22 cellular contexts compared by ENCODE assay signal in the genomic region with DNA sequence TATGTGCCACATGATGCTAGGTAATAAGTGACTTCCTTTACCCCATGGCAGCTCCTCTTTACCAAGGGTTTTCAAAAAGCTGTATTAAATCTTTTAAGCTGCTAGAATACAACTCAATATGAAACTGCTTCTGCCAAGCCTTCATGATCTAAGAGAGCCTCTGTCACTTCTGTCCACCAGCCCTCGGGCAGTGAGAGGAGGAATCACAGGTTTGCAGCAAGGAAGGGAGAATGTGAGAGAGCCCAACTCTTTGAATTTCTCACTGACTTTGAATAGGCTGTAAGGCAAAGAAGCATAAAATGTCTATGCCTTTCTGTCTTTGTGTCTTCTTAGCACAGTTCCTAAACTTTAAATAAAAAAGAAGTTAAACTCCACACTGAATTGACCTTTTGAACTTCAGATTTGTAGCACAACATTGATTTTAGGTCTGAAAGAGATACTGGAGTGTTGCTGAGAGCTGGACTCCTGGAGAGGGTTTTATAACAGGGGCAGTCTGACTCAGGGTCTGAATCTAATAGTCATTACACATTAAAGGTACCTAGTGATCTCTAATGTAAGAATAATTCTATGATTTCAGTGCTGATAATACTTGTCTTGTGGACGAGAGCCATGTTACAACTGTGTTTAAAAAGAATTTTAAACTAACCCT. TPM values are rescaled to one million over a fixed set of nuclear protein-coding genes. Genes with fewer than 3 reads are reported as not detected.
DNase-seq lines count a peak whose midpoint lies in the region; ATAC-seq, FAIRE-seq and TF ChIP-seq lines count a peak whose summit lies in the region.
"Had no signal": no experiment of that assay in that cellular context is flagged by ENCODE, and none has a peak within 500 bp of the region (broad histone marks: within the 10 kb centered on the region; RNA-seq: fewer than 3 reads in every experiment).

No MANE protein-coding gene starts in this region.

- H3K4me2 ChIP-seq in HepG2 (ENCODE audit: low read depth, low read length), result no peak overlapping the region
- no peak overlapping the region for H3K4me2 ChIP-seq in neural progenitor cell
- H3K4me2 ChIP-seq: BLaER1 had no signal

- H2AFZ ChIP-seq in HepG2 (ENCODE audit: low read length), result no peak overlapping the region
- peak overlapping the region; percentile 34 for H2AFZ ChIP-seq in neural progenitor cell (replicated peaks)

- CTCF ChIA-PET in HepG2 (lab: Yijun Ruan, JAX; ENCODE audit: low intra/inter-chr PET ratio, low total read pairs), result no interaction called here

- no peak overlapping the region for H3K4me3 Mint-ChIP-seq in neural progenitor cell
- H3K4me3 Mint-ChIP-seq: B cell; CD4-positive, CD25-positive, alpha-beta regulatory T cell; CD8-positive, alpha-beta T cell had no signal

- H3K9me3 ChIP-seq in liver (ENCODE audit: control insufficient read depth in 4 of 4, low read length in 3 of 4) (no peaks in the 10 kb centered on the region), HepG2 (ENCODE audit: low read length) (no peaks in the 10 kb centered on the region), neural progenitor cell (ENCODE audit: low read depth) (no peaks in the 10 kb centered on the region), upper lobe of right lung (no peaks in the 10 kb centered on the region), stomach (no peaks in the 10 kb centered on the region)
- H3K9me3 ChIP-seq: BLaER1, Caco-2 had no signal

- H3K36me3 Mint-ChIP-seq in neural progenitor cell, result no peaks in the 10 kb centered on the region
- H3K36me3 Mint-ChIP-seq: CD4-positive, CD25-positive, alpha-beta regulatory T cell; CD8-positive, alpha-beta T cell had no signal

- H3K4me1 ChIP-seq in liver (ENCODE audit: control insufficient read depth in 4 of 4, insufficient read depth in 4 of 4, low read length in 3 of 4) (peaks cover 0 to 12% (median 5%) of the 10 kb centered on the region in 4 donors), HepG2 (ENCODE audit: insufficient read depth, low read length) (no peaks in the 10 kb centered on the region), neural progenitor cell (no peaks in the 10 kb centered on the region), upper lobe of right lung (no peaks in the 10 kb centered on the region), stomach (no peaks in the 10 kb centered on the region)
- H3K4me1 ChIP-seq: BLaER1, Caco-2 had no signal

- DNase-seq in HepG2 (ENCODE audit: low spot score) (no peak), SK-MEL-5 (ENCODE audit: low read depth, low spot score) (peak; percentile 14), neural progenitor cell (ENCODE audit: low spot score) (no peak), upper lobe of right lung (no peak), stomach (no peak), NCI-H146 (lab: John Stamatoyannopoulos, UW) (no peak)
- DNase-seq: Caco-2; CD4-positive, CD25-positive, alpha-beta regulatory T cell; CD8-positive, alpha-beta T cell; DMS153; DND-41; GDM1; H7 had no signal

- no peak overlapping the region for H3K27ac Mint-ChIP-seq in neural progenitor cell
- H3K27ac Mint-ChIP-seq: B cell; CD4-positive, CD25-positive, alpha-beta regulatory T cell; CD8-positive, alpha-beta T cell had no signal

- H3K27me3 ChIP-seq in liver (ENCODE audit: control insufficient read depth in 4 of 4, insufficient read depth in 4 of 4, low read length in 3 of 4) (no peaks in the 10 kb centered on the region), HepG2 (ENCODE audit: control insufficient read depth in 1 of 2, insufficient read depth in 2 of 2, low read length in 2 of 2) (no peaks in the 10 kb centered on the region), neural progenitor cell (no peaks in the 10 kb centered on the region), upper lobe of right lung (peaks cover 9% of the 10 kb centered on the region), stomach (peaks cover 0 to 17% (median 0%) of the 10 kb centered on the region in 3 donors)
- H3K27me3 ChIP-seq: BLaER1 had no signal

- H3K36me3 ChIP-seq in liver (ENCODE audit: control insufficient read depth in 4 of 4, insufficient read depth in 3 of 4, low read depth in 1 of 4, low read length in 3 of 4) (no peaks in the 10 kb centered on the region), HepG2 (replicated peaks in 1 of 2; ENCODE audit: control insufficient read depth in 1 of 2, insufficient read depth in 2 of 2, low read length in 2 of 2) (no peaks in the 10 kb centered on the region), neural progenitor cell (no peaks in the 10 kb centered on the region), upper lobe of right lung (no peaks in the 10 kb centered on the region), stomach (no peaks in the 10 kb centered on the region)
- H3K36me3 ChIP-seq: BLaER1 had no signal

- POLR2A ChIA-PET in HepG2 (lab: Yijun Ruan, JAX), result no interaction called here

- no peak for TF ChIP-seq RAD21 in liver (IDR thresholded peaks at IDR 0.05)
- TF ChIP-seq RAD21 in HepG2 (CRISPR knock-in tag; IDR thresholded peaks at IDR 0.05), result no peak

- H3K27ac ChIP-seq in liver (ENCODE audit: low read depth in 1 of 2, low read length in 2 of 2), result no peak overlapping the region
- H3K27ac ChIP-seq in HepG2 (ENCODE audit: extremely low read length, insufficient read depth, low read length), result no peak overlapping the region
- no peak overlapping the region for H3K27ac ChIP-seq in neural progenitor cell
- H3K27ac ChIP-seq in upper lobe of right lung, result no peak overlapping the region
- no peak overlapping the region for H3K27ac ChIP-seq in stomach
- H3K27ac ChIP-seq: 22Rv1, BLaER1, C4-2B had no signal

- no peaks in the 10 kb centered on the region for H3F3A ChIP-seq in neural progenitor cell (ENCODE audit: low read depth)

- TF ChIP-seq CTCF in liver (IDR thresholded peaks at IDR 0.05; ENCODE audit: low read depth, low read length, missing input control), result no peak
- no peak for TF ChIP-seq CTCF in HepG2 (CRISPR knock-in tag; IDR thresholded peaks at IDR 0.05)
- TF ChIP-seq CTCF in neural progenitor cell (IDR thresholded peaks at IDR 0.05), result no peak
- TF ChIP-seq CTCF in upper lobe of right lung (IDR thresholded peaks at IDR 0.05), result no peak
- no peak for TF ChIP-seq CTCF in stomach (IDR thresholded peaks at IDR 0.05)

- no peak overlapping the region for H3K9ac ChIP-seq in liver (ENCODE audit: low read depth in 1 of 2, low read length in 2 of 2)
- H3K9ac ChIP-seq in HepG2 (ENCODE audit: insufficient read depth, low read depth, low read length), result no peak overlapping the region
- no peak overlapping the region for H3K9ac ChIP-seq in neural progenitor cell
- H3K9ac ChIP-seq: BLaER1 had no signal

- intact Hi-C loops in HepG2 (cut with micrococcal nuclease; ENCODE audit: unreplicated experiment), result no loop called here
- intact Hi-C loops in upper lobe of right lung (cut with DNase I), result no loop called here
- intact Hi-C loops in stomach (cut with DNase I; ENCODE audit: low total_unique reads), result no loop called here

- TF ChIP-seq EP300 in HepG2 (IDR thresholded peaks at IDR 0.05; ENCODE audit: low read depth in 2 of 2, low read length in 2 of 2), result no peak
- TF ChIP-seq EP300 in HepG2 (CRISPR knock-in tag; IDR thresholded peaks at IDR 0.05; ENCODE audit: borderline replicate concordance), result no peak
- TF ChIP-seq EP300 in stomach (IDR thresholded peaks at IDR 0.05), result no peak

- peaks cover 3% of the 10 kb centered on the region for H3K27me3 Mint-ChIP-seq in neural progenitor cell (ENCODE audit: insufficient read depth, low read depth)
- H3K27me3 Mint-ChIP-seq: CD4-positive, CD25-positive, alpha-beta regulatory T cell had no signal

- TF ChIP-seq POLR2A in HepG2 (IDR thresholded peaks at IDR 0.05; ENCODE audit: insufficient read depth in 1 of 2, low read depth in 2 of 2, low read length in 2 of 2), result no peak
- no peak for TF ChIP-seq POLR2A in stomach (IDR thresholded peaks at IDR 0.05)

- no peak; the same call in 2 of the 3 replicates for ATAC-seq in HepG2
- ATAC-seq in upper lobe of right lung, result no peak
- ATAC-seq: CD8-positive, alpha-beta T cell; GM12878; HCT116 had no signal

- H3K4me1 Mint-ChIP-seq in neural progenitor cell, result peaks cover 6% of the 10 kb centered on the region
- H3K4me1 Mint-ChIP-seq: B cell; CD4-positive, CD25-positive, alpha-beta regulatory T cell had no signal

- BruUV-seq in HepG2 (replicated peaks; lab: Mats Ljungman, UMichigan), result no TSS peak

- H4K20me1 ChIP-seq in HepG2 (ENCODE audit: insufficient read depth, low read length) (no peaks in the 10 kb centered on the region), neural progenitor cell (ENCODE audit: low read depth) (no peaks in the 10 kb centered on the region)
- H4K20me1 ChIP-seq: BLaER1 had no signal

- no peak overlapping the region for H3K4me3 ChIP-seq in liver (ENCODE audit: low read depth in 1 of 3, low read length in 3 of 3)
- no peak overlapping the region for H3K4me3 ChIP-seq in HepG2 (replicated peaks in 1 of 3; ENCODE audit: insufficient read depth in 1 of 3, low read depth in 2 of 3, low read length in 3 of 3)
- H3K4me3 ChIP-seq in neural progenitor cell, result no peak overlapping the region
- H3K4me3 ChIP-seq in upper lobe of right lung, result no peak overlapping the region
- H3K4me3 ChIP-seq in stomach, result no peak overlapping the region
- H3K4me3 ChIP-seq: BLaER1, GM12878 had no signal

- H3K9me3 Mint-ChIP-seq in neural progenitor cell, result no peaks in the 10 kb centered on the region
- H3K9me3 Mint-ChIP-seq: CD8-positive, alpha-beta T cell had no signal

- in situ Hi-C loops in HepG2 (cut with HindIII; ENCODE audit: extremely low pct_ligation_motif_present, low pct_unique_long_range_greater_than_20kb), result no loop called here
- in situ Hi-C loops in SK-MEL-5 (cut with HindIII; ENCODE audit: low pct_unique_long_range_greater_than_20kb, low sequenced_read_pairs), result no loop called here

- H3K79me2 ChIP-seq in HepG2 (ENCODE audit: insufficient read depth, low read length) (no peaks in the 10 kb centered on the region), neural progenitor cell (ENCODE audit: low read depth) (no peaks in the 10 kb centered on the region)

- FAIRE-seq in HepG2 (lab: Jason Lieb, UNC), result no peak
- FAIRE-seq: A204.1, GM12878, H1 had no signal

- WGBS in liver, result 58% methylated on average over 2 of the region's 2 CpGs
- WGBS in HepG2 (ENCODE audit: low lambda C conversion rate), result 0% methylated on average over 2 of the region's 2 CpGs
- 45 to 68% (median 48%) methylated on average over 2 of the region's 2 CpGs for WGBS in stomach, 5 donors

RNA-seq across cellular contexts. Expression of a gene that starts 48.1 kb away (rescaled TPM):
- total RNA-seq in liver (1 to 10 TPM in 1 of 2 donors, under 1 TPM in 1; 0.19 to 2.3 TPM), HepG2 (2016; rRNA removed; fragmentation: Illumina TruSeq; extraction: Trizol) (5.2 and 5.5 TPM in 2 replicates), neural progenitor cell (ENCODE audit: low replicate concordance) (2.2 and 3.7 TPM in 2 replicates), upper lobe of right lung (3.9 TPM), stomach (100 to 1,000 TPM in 1 of 5 donors, 1 to 10 TPM in 3, under 1 TPM in 1; 0.89 to 184 (median 1.8) TPM)
- polyA plus RNA-seq in liver (under 1 TPM; 0.90 to 0.91 TPM), HepG2 (2011; rRNA removed) (2.5 and 4.3 TPM in 2 replicates), stomach (1 to 10 TPM in 2 of 3 donors, under 1 TPM in 1; 0.50 to 1.2 (median 1.1) TPM)
- 33.3 and 40.2 TPM in 2 replicates for total RNA-seq in HepG2 (2016; cell fraction: cytosol; rRNA removed; fragmentation: Illumina TruSeq; extraction: Trizol; ENCODE audit: low read depth)
- 4.6 and 5.5 TPM in 2 replicates for total RNA-seq in HepG2 (2016; cell fraction: insoluble cytoplasmic fraction; rRNA removed; fragmentation: Illumina TruSeq; extraction: Trizol)
- total RNA-seq in HepG2 (2016; cell fraction: membrane; rRNA removed; fragmentation: Illumina TruSeq; extraction: Trizol), result 10.3 and 11.5 TPM in 2 replicates
- total RNA-seq in HepG2 (2016; cell fraction: nucleus; rRNA removed; fragmentation: Illumina TruSeq; extraction: Trizol), result 14.8 and 18.4 TPM in 2 replicates
- 1.4 and 1.8 TPM in 2 replicates for polyA plus RNA-seq in HepG2 (2011; cell fraction: cytosol; rRNA removed)
- 10.0 and 10.6 TPM in 2 replicates for polyA plus RNA-seq in HepG2 (2011; cell fraction: nucleus; rRNA removed)
- 2.3 and 3.7 TPM in 2 replicates for polyA plus RNA-seq in HepG2 (2012)
- 0.33 and 0.40 TPM in 2 replicates for polyA plus RNA-seq in HepG2 (2016; cell fraction: cytosol; fragmentation: Illumina TruSeq; extraction: Trizol; ENCODE audit: low read depth)
- 6.6 and 7.2 TPM in 2 replicates for polyA plus RNA-seq in HepG2 (2016; cell fraction: insoluble cytoplasmic fraction; fragmentation: Illumina TruSeq; extraction: Trizol; ENCODE audit: low read depth)
- polyA plus RNA-seq in HepG2 (2016; cell fraction: membrane; fragmentation: Illumina TruSeq; extraction: Trizol; ENCODE audit: low read depth), result 1.7 and 1.9 TPM in 2 replicates
- polyA plus RNA-seq in HepG2 (2016; cell fraction: nucleus; fragmentation: Illumina TruSeq; extraction: Trizol; ENCODE audit: insufficient read depth, low read depth), result 12.5 and 13.9 TPM in 2 replicates
- polyA minus RNA-seq in HepG2 (2011; rRNA and poly(A)+ RNA removed; ENCODE audit: low replicate concordance), result 4.6 and 7.1 TPM in 2 replicates
- polyA minus RNA-seq in HepG2 (2011; cell fraction: cytosol; rRNA and poly(A)+ RNA removed), result 2.8 and 3.7 TPM in 2 replicates
- 19.8 and 22.8 TPM in 2 replicates for polyA minus RNA-seq in HepG2 (2011; cell fraction: nucleus; rRNA and poly(A)+ RNA removed)
- 5.6 and 7.4 TPM in 2 replicates for total RNA-seq in SK-MEL-5 (2014; rRNA removed; shearing (Covaris generic))
- polyA plus RNA-seq in SK-MEL-5 (2015; cell fraction: cytosol; rRNA removed), result 10.4 and 18.5 TPM in 2 replicates
- 14.3 and 17.6 TPM in 2 replicates for polyA plus RNA-seq in SK-MEL-5 (2015; cell fraction: nucleus; rRNA removed)
- total RNA-seq: CD4-positive, CD25-positive, alpha-beta regulatory T cell; CD8-positive, alpha-beta T cell had no signal
